In genomic region chr2:218908721-218909619, GRCh38 we compare ENCODE assay signal across 8 cellular contexts. TPM values are rescaled to one million over a fixed set of nuclear protein-coding genes. Genes with fewer than 3 reads are reported as not detected.
DNase-seq lines count a peak whose midpoint lies in the region; ATAC-seq and TF ChIP-seq lines count a peak whose summit lies in the region.

No MANE protein-coding gene starts in this region.

- intact Hi-C loops in activated CD4-positive, alpha-beta T cell treated with anti-CD3 and anti-CD28 coated beads for 36 hours (cut with DNase I, micrococcal nuclease), result loop anchor here (1.0 kb wide), 10 partner anchors 11 to 513 kb away; partner anchors contain the start of genes CDK5R2 (in 1 of the 2), CNOT9 (in 1 of the 2), DNAJB2 (in 1 of the 2) and USP37 (in 1 of the 2)

- no peaks in the 10 kb centered on the region for H3K4me1 ChIP-seq in ACC112 (ENCODE audit: control insufficient read depth, insufficient read depth, low read length, unreplicated experiment)

- no peaks in the 10 kb centered on the region for H3K79me2 ChIP-seq in ACC112 (ENCODE audit: control insufficient read depth, insufficient read depth, low read length, unreplicated experiment)

- H3K4me3 ChIP-seq in ACC112 (ENCODE audit: low read depth, low read length) (peak overlapping the region; percentile 75), coronary artery (peak overlapping the region; percentile 72)

- H3K27ac Mint-ChIP-seq in activated CD4-positive, alpha-beta T cell treated with anti-CD3 and anti-CD28 coated beads for 36 hours, result peak overlapping the region; percentile 83

- H3K4me1 Mint-ChIP-seq in activated CD4-positive, alpha-beta T cell treated with anti-CD3 and anti-CD28 coated beads for 36 hours, result peaks cover 13% of the 10 kb centered on the region

- H3K27ac ChIP-seq in ACC112 (ENCODE audit: low read depth, low read length), result no peak overlapping the region; the same call in 1 of the 2 replicates
- H3K27ac ChIP-seq in coronary artery, result no peak overlapping the region

- peaks cover 27% of the 10 kb centered on the region for H3K27me3 ChIP-seq in ACC112 (ENCODE audit: insufficient read depth, low read length)

- H3K27me3 Mint-ChIP-seq in activated CD4-positive, alpha-beta T cell treated with anti-CD3 and anti-CD28 coated beads for 36 hours, result peaks cover 16% of the 10 kb centered on the region

- H3K4me3 Mint-ChIP-seq in activated CD4-positive, alpha-beta T cell treated with anti-CD3 and anti-CD28 coated beads for 36 hours, result peak overlapping the region; percentile 85

- POLR2A ChIA-PET in activated CD4-positive, alpha-beta T cell treated with anti-CD3 and anti-CD28 coated beads for 36 hours (lab: Charles Lee), result interaction anchor here (0.7 to 1.0 kb wide), 2 partner anchors 24 to 50 kb away, joined by 3 read pairs; partner anchors contain the start of gene CDK5R2

- DNase-seq in NCI-H226 (peak; percentile 81), coronary artery (ENCODE audit: low spot score) (peak; percentile 85), left lobe of liver (ENCODE audit: low spot score) (peak; percentile 81)
- DNase-seq in activated CD4-positive, alpha-beta T cell treated with anti-CD3 and anti-CD28 coated beads for 36 hours, result peak; percentile 97
- DNase-seq in stimulated activated CD4-positive, alpha-beta T cell treated with anti-CD3 and anti-CD28 coated beads, Interleukin-1b, Interleukin-23, amount 100 ng/mL, for 4 hours (ENCODE audit: low read depth in 2 of 2), result peak; percentile 75 to 87

- no peaks in the 10 kb centered on the region for H3K9me3 Mint-ChIP-seq in activated CD4-positive, alpha-beta T cell treated with anti-CD3 and anti-CD28 coated beads for 36 hours (ENCODE audit: low read depth)

- H3K36me3 Mint-ChIP-seq in activated CD4-positive, alpha-beta T cell treated with anti-CD3 and anti-CD28 coated beads for 36 hours (ENCODE audit: low read depth), result no peaks in the 10 kb centered on the region

- TF ChIP-seq CTCF in coronary artery (IDR thresholded peaks at IDR 0.05), result no peak

- no peaks in the 10 kb centered on the region for H3K36me3 ChIP-seq in ACC112 (ENCODE audit: insufficient read depth, low read length)

- H2AFZ ChIP-seq in ACC112 (ENCODE audit: low read length, unreplicated experiment), result peak overlapping the region; percentile 51

- CTCF ChIA-PET in activated CD4-positive, alpha-beta T cell treated with anti-CD3 and anti-CD28 coated beads for 36 hours (lab: Charles Lee), result interaction anchor here (0.8 to 3.8 kb wide), 8 partner anchors 10 to 456 kb away, joined by 3 to 54 read pairs (median 4); partner anchors contain the start of gene CDK5R2

- ATAC-seq in GM18861 (IDR thresholded peaks at IDR 0.05; ENCODE audit: unreplicated experiment) (peak; percentile 73), HG03103 (IDR thresholded peaks at IDR 0.05; ENCODE audit: low read depth, unreplicated experiment) (peak; percentile 86), left lobe of liver (peak; percentile 97)
- ATAC-seq in activated CD4-positive, alpha-beta T cell treated with anti-CD3 and anti-CD28 coated beads for 36 hours, result peak; percentile 98

RNA-seq across cellular contexts. Expression of gene WNT10A, which starts 28.3 kb away (rescaled TPM):
- total RNA-seq in activated CD4-positive, alpha-beta T cell treated with anti-CD3 and anti-CD28 coated beads for 36 hours, result 1 to 10 TPM; 5.4 to 6.0 TPM
- not detected for total RNA-seq in left lobe of liver

RNA-seq across cellular contexts. Expression of gene WNT6, which starts 49.4 kb away (rescaled TPM):
- total RNA-seq in activated CD4-positive, alpha-beta T cell treated with anti-CD3 and anti-CD28 coated beads for 36 hours, result under 1 TPM in 1 of 2 experiments, not detected in 1; 0.30 TPM
- 0.28 TPM for total RNA-seq in left lobe of liver

RNA-seq across cellular contexts. Expression of gene CDK5R2, which starts 50.5 kb away (rescaled TPM):
- not detected for total RNA-seq in activated CD4-positive, alpha-beta T cell treated with anti-CD3 and anti-CD28 coated beads for 36 hours
- total RNA-seq in left lobe of liver, result not detected
